15 cellular contexts compared by ENCODE assay signal in the genomic region with DNA sequence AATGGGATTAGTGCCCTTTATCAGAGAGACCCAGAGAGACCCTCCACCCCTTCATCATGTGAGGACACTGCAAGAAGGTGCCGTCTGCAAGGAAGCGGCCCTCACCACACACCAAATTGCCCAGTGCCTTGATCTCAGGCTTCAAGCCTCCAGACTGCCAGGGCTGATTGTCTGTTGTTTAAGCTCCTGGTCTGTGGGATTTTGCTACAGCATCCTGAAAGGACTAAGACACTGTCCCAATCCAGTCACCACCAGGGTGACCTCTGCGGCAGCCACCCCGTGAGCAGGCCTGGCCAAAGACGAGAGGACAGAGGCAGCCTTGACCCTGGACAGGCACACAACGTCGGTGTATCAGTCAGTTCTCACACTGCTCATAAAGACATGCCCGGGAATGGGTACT. TPM values are rescaled to one million over a fixed set of nuclear protein-coding genes. Genes with fewer than 3 reads are reported as not detected.
A peak's percentile ranks its signal among the peaks of the same experiment; 100 is the strongest.
DNase-seq lines count a peak whose midpoint lies in the region; ATAC-seq and TF ChIP-seq lines count a peak whose summit lies in the region.
"Had no signal": no experiment of that assay in that cellular context is flagged by ENCODE, and none has a peak within 500 bp of the region (broad histone marks: within the 10 kb centered on the region; RNA-seq: fewer than 3 reads in every experiment).

No MANE protein-coding gene starts in this region.

- no peaks in the 10 kb centered on the region for H3K9me3 ChIP-seq in right atrium auricular region
- H3K9me3 ChIP-seq in right lobe of liver = no peaks in the 10 kb centered on the region
- no peaks in the 10 kb centered on the region for H3K9me3 ChIP-seq in neural progenitor cell (ENCODE audit: low read depth)
- H3K9me3 ChIP-seq: Caco-2 had no signal

- no peak overlapping the region for H3K9ac ChIP-seq in neural progenitor cell

- no peak overlapping the region for H3K4me3 Mint-ChIP-seq in neural progenitor cell
- H3K4me3 Mint-ChIP-seq: CD8-positive, alpha-beta memory T cell had no signal

- no peaks in the 10 kb centered on the region for H3K79me2 ChIP-seq in neural progenitor cell (ENCODE audit: low read depth)

- H3F3A ChIP-seq in neural progenitor cell (ENCODE audit: low read depth) = peaks cover 8% of the 10 kb centered on the region

- peak overlapping the region; percentile 48 for H3K27ac Mint-ChIP-seq in neural progenitor cell

- TF ChIP-seq CTCF in right atrium auricular region (IDR thresholded peaks at IDR 0.05) (no peak), right lobe of liver (IDR thresholded peaks at IDR 0.05) (no peak), neural progenitor cell (IDR thresholded peaks at IDR 0.05) (no peak)

- H3K4me2 ChIP-seq in neural progenitor cell = no peak overlapping the region

- H3K36me3 Mint-ChIP-seq in neural progenitor cell = no peaks in the 10 kb centered on the region
- H3K36me3 Mint-ChIP-seq: CD8-positive, alpha-beta memory T cell had no signal

- intact Hi-C loops in Right ventricle myocardium inferior (cut with DNase I) (no loop called here), right lobe of liver (cut with DNase I) (no loop called here)

- no peaks in the 10 kb centered on the region for H3K36me3 ChIP-seq in right atrium auricular region
- no peaks in the 10 kb centered on the region for H3K36me3 ChIP-seq in right lobe of liver
- no peaks in the 10 kb centered on the region for H3K36me3 ChIP-seq in neural progenitor cell

- H2AFZ ChIP-seq in neural progenitor cell (replicated peaks) = no peak overlapping the region

- H3K4me1 Mint-ChIP-seq in neural progenitor cell = peaks cover 41% of the 10 kb centered on the region
- H3K4me1 Mint-ChIP-seq: CD8-positive, alpha-beta memory T cell had no signal

- no peaks in the 10 kb centered on the region for H3K27me3 ChIP-seq in right atrium auricular region
- H3K27me3 ChIP-seq in right lobe of liver = no peaks in the 10 kb centered on the region
- H3K27me3 ChIP-seq in neural progenitor cell = no peaks in the 10 kb centered on the region

- no peaks in the 10 kb centered on the region for H4K20me1 ChIP-seq in neural progenitor cell (ENCODE audit: low read depth)

- TF ChIP-seq POLR2A in right lobe of liver (IDR thresholded peaks at IDR 0.05) = no peak

- no peak overlapping the region for H3K4me3 ChIP-seq in right atrium auricular region
- no peak overlapping the region for H3K4me3 ChIP-seq in right lobe of liver
- no peak overlapping the region for H3K4me3 ChIP-seq in neural progenitor cell

- peaks cover 3% of the 10 kb centered on the region for H3K9me3 Mint-ChIP-seq in neural progenitor cell

- H3K27ac ChIP-seq in right atrium auricular region (no peak overlapping the region), right lobe of liver (no peak overlapping the region), neural progenitor cell (no peak overlapping the region)
- H3K27ac ChIP-seq: 22Rv1 had no signal

- peaks cover 0 to 5% of the 10 kb centered on the region in 2 donors for H3K4me1 ChIP-seq in right atrium auricular region
- no peaks in the 10 kb centered on the region for H3K4me1 ChIP-seq in right lobe of liver
- H3K4me1 ChIP-seq in neural progenitor cell = peaks cover 28% of the 10 kb centered on the region

- peaks cover 14% of the 10 kb centered on the region for H3K27me3 Mint-ChIP-seq in neural progenitor cell (ENCODE audit: insufficient read depth, low read depth)

- WGBS in right lobe of liver (ENCODE audit: insufficient coverage, low coverage, low lambda C conversion rate, missing lambda C conversion rate) = 74% methylated on average over 5 of the region's 8 CpGs

- DNase-seq in Right ventricle myocardium inferior (ENCODE audit: missing footprints) (peak; percentile 39), right atrium auricular region (ENCODE audit: low spot score) (no peak), right lobe of liver (peak in 2 of 3 donors; percentile 2 to 12), neural progenitor cell (ENCODE audit: low spot score) (no peak), ecto neural progenitor cell (ENCODE audit: low spot score) (no peak)
- no peak for DNase-seq in activated CD4-positive, alpha-beta T cell treated with anti-CD3 and anti-CD28 coated beads for 1 hour
- no peak for DNase-seq in activated CD4-positive, alpha-beta T cell treated with anti-CD3 and anti-CD28 coated beads, Interleukin-2, amount 50 U/mL, for 1 hour
- DNase-seq: Caco-2, DND-41, GDM1, IMR-90 had no signal

- ATAC-seq in Right ventricle myocardium inferior = no peak
- no peak for ATAC-seq in right lobe of liver
- ATAC-seq in HG03442 (IDR thresholded peaks at IDR 0.05; ENCODE audit: unreplicated experiment) = no peak

RNA-seq across cellular contexts. Expression of gene FRMD1, which starts 13.5 kb away (rescaled TPM):
- total RNA-seq in Right ventricle myocardium inferior = 0.41 TPM
- under 1 TPM in 1 of 2 donors, not detected in 1; 0.08 TPM for total RNA-seq in right atrium auricular region
- total RNA-seq in right lobe of liver = under 1 TPM in 5 of 6 experiments, not detected in 1; 0.07 to 0.23 (median 0.12) TPM
- total RNA-seq in neural progenitor cell (ENCODE audit: low replicate concordance) = 0.09 TPM in 1 of 2 replicates, not detected in the other
- total RNA-seq: A673; CD8-positive, alpha-beta memory T cell; IMR-90 had no signal

Comparison
In these comparisons a context has a peak if more than half of its experiments do, and no peak if none do; other contexts are left out.
1. DNase-seq: peak in Right ventricle myocardium inferior (single experiment) and right lobe of liver (2 of 3); none in right atrium auricular region (single experiment), neural progenitor cell (single experiment), ecto neural progenitor cell (single experiment), activated CD4-positive, alpha-beta T cell treated with anti-CD3 and anti-CD28 coated beads for 1 hour (single experiment) and activated CD4-positive, alpha-beta T cell treated with anti-CD3 and anti-CD28 coated beads, Interleukin-2, amount 50 U/mL, for 1 hour (single experiment).